Comparison of ENCODE assay signal across 8 cellular contexts in genomic region chr15:45126535-45127158, GRCh38. TPM values are rescaled to one million over a fixed set of nuclear protein-coding genes. Genes with fewer than 3 reads are reported as not detected.
A peak's percentile ranks its signal among the peaks of the same experiment; 100 is the strongest.
DNase-seq lines count a peak whose midpoint lies in the region; ATAC-seq and TF ChIP-seq lines count a peak whose summit lies in the region.

No MANE protein-coding gene starts in this region.

- no peaks in the 10 kb centered on the region for H3K4me1 ChIP-seq in CD4-positive, alpha-beta memory T cell (ENCODE audit: insufficient read depth, low read length)
- peaks cover 3% of the 10 kb centered on the region for H3K4me1 ChIP-seq in endodermal cell (ENCODE audit: control insufficient read depth, insufficient read depth, low read length)
- H3K4me1 ChIP-seq in spleen: peaks cover 6 to 17% (median 12%) of the 10 kb centered on the region in 6 donors

- H3K27me3 Mint-ChIP-seq in CD4-positive, alpha-beta memory T cell: peaks cover 34 to 51% of the 10 kb centered on the region in 2 donors
- H3K27me3 Mint-ChIP-seq in endodermal cell (ENCODE audit: insufficient read depth): peaks cover 91% of the 10 kb centered on the region

- CTCF ChIA-PET in CD4-positive, alpha-beta memory T cell (lab: Charles Lee; ENCODE audit: partially characterized antibody): interaction anchor here (0.6 to 2.1 kb wide), 27 partner anchors 9 to 910 kb away, joined by 3 to 21 read pairs (median 4); partner anchors contain the start of gene SHF

- H3K27me3 ChIP-seq in CD4-positive, alpha-beta memory T cell (ENCODE audit: insufficient read depth, low read length): peaks cover 25% of the 10 kb centered on the region
- peaks cover 97% of the 10 kb centered on the region for H3K27me3 ChIP-seq in endodermal cell (ENCODE audit: control insufficient read depth, insufficient read depth, low read length, poor library complexity, severe bottlenecking)
- peaks cover 2 to 79% (median 43%) of the 10 kb centered on the region in 7 donors for H3K27me3 ChIP-seq in spleen (replicated peaks in 1 of 7)

- no peak for TF ChIP-seq POLR2A in spleen (IDR thresholded peaks at IDR 0.05)

- H3K4me3 ChIP-seq in CD4-positive, alpha-beta memory T cell (ENCODE audit: low read length in 2 of 2): no peak overlapping the region
- H3K4me3 ChIP-seq in SK-N-MC (no peak overlapping the region), endodermal cell (ENCODE audit: low read length) (no peak overlapping the region), spleen (no peak overlapping the region)

- no peaks in the 10 kb centered on the region for H3K36me3 ChIP-seq in CD4-positive, alpha-beta memory T cell (ENCODE audit: insufficient read depth, low read length)
- H3K36me3 ChIP-seq in SK-N-MC (ENCODE audit: insufficient read depth, low read length): no peaks in the 10 kb centered on the region
- no peaks in the 10 kb centered on the region for H3K36me3 ChIP-seq in endodermal cell (ENCODE audit: control insufficient read depth, insufficient read depth, low read length)
- H3K36me3 ChIP-seq in spleen: no peaks in the 10 kb centered on the region

- H3K27ac Mint-ChIP-seq in CD4-positive, alpha-beta memory T cell: no peak overlapping the region
- H3K27ac Mint-ChIP-seq in endodermal cell: no peak overlapping the region

- no peak for ATAC-seq in HG03095 (IDR thresholded peaks at IDR 0.05; ENCODE audit: unreplicated experiment)

- DNase-seq in CD4-positive, alpha-beta memory T cell: peak in 4 of 5 donors; percentile 45 to 52 (median 48)
- DNase-seq in GM13977 (ENCODE audit: low spot score) (no peak), SK-N-MC (ENCODE audit: low read depth, low spot score) (peak; percentile 18), endodermal cell (peak; percentile 62), spleen (no peak), HK-2 (ENCODE audit: unreplicated experiment) (no peak), iPS-NIHi11 (ENCODE audit: low spot score) (no peak)

- intact Hi-C loops in CD4-positive, alpha-beta memory T cell (cut with micrococcal nuclease): loop anchor here (1.0 to 5.0 kb wide), 4 partner anchors 40 to 486 kb away; no protein-coding TSS in a partner anchor
- intact Hi-C loops in spleen (cut with DNase I; ENCODE audit: low total_unique reads): loop anchor here (10.0 kb wide), 1 partner anchor 158 kb away; no protein-coding TSS in a partner anchor

- 83% methylated on average over 1 of the region's 2 CpGs for WGBS in endodermal cell (ENCODE audit: insufficient coverage in 1 of 2, insufficient read length in 1 of 2), 2 experiments
- WGBS in spleen, 5 donors: 61 to 69% (median 66%) methylated on average over 2 of the region's 2 CpGs

- no peaks in the 10 kb centered on the region for H3K9me3 ChIP-seq in CD4-positive, alpha-beta memory T cell (ENCODE audit: control insufficient read depth in 1 of 2, low read length in 2 of 2)
- H3K9me3 ChIP-seq in SK-N-MC (ENCODE audit: low read depth, low read length): no peaks in the 10 kb centered on the region
- no peaks in the 10 kb centered on the region for H3K9me3 ChIP-seq in endodermal cell (ENCODE audit: control insufficient read depth, low read length)
- H3K9me3 ChIP-seq in spleen: no peaks in the 10 kb centered on the region

- peaks cover 0 to 4% (median 0%) of the 10 kb centered on the region in 8 donors for H3K9me3 Mint-ChIP-seq in CD4-positive, alpha-beta memory T cell
- H3K9me3 Mint-ChIP-seq in endodermal cell: no peaks in the 10 kb centered on the region

- H3K9ac ChIP-seq in SK-N-MC (ENCODE audit: insufficient read length) (no peak overlapping the region), endodermal cell (ENCODE audit: extremely low read depth, low read length, poor library complexity, severe bottlenecking) (no peak overlapping the region)

- no peak overlapping the region for H3K27ac ChIP-seq in CD4-positive, alpha-beta memory T cell (ENCODE audit: low read depth, low read length)
- H3K27ac ChIP-seq in SK-N-MC (no peak overlapping the region), endodermal cell (ENCODE audit: low read depth, low read length) (no peak overlapping the region), spleen (no peak overlapping the region)

- peak; percentile 70 for TF ChIP-seq CTCF in GM13977 (IDR thresholded peaks at IDR 0.05; ENCODE audit: extremely low read depth, insufficient read depth, missing control alignments)
- peak; percentile 83 for TF ChIP-seq CTCF in endodermal cell (conservative IDR thresholded peaks at IDR 0.05)
- peak; percentile 27 to 77 (median 57) for TF ChIP-seq CTCF in spleen (IDR thresholded peaks at IDR 0.05 in 8 of 11, conservative IDR thresholded peaks at IDR 0.05 in 3 of 11)

- no peaks in the 10 kb centered on the region for H3K36me3 Mint-ChIP-seq in CD4-positive, alpha-beta memory T cell
- H3K36me3 Mint-ChIP-seq in endodermal cell (ENCODE audit: low read depth): no peaks in the 10 kb centered on the region

- POLR2A ChIA-PET in CD4-positive, alpha-beta memory T cell (lab: Charles Lee; ENCODE audit: partially characterized antibody): interaction anchor here (0.7 to 1.2 kb wide), 4 partner anchors 9 to 276 kb away, joined by 3 read pairs; a partner anchor contains a TSS

- peaks cover 0 to 8% (median 4%) of the 10 kb centered on the region in 4 donors for H3K4me1 Mint-ChIP-seq in CD4-positive, alpha-beta memory T cell
- peaks cover 5% of the 10 kb centered on the region for H3K4me1 Mint-ChIP-seq in endodermal cell

- H3K4me3 Mint-ChIP-seq in CD4-positive, alpha-beta memory T cell: no peak overlapping the region
- H3K4me3 Mint-ChIP-seq in endodermal cell: no peak overlapping the region

- in situ Hi-C loops in GM13977 (cut with MboI; ENCODE audit: low pct_unique_long_range_greater_than_20kb, low sequenced_read_pairs, unreplicated experiment): no loop called here

RNA-seq across cellular contexts. Expression of gene DUOXA1, which starts 3.0 kb away (rescaled TPM):
- under 1 TPM; 0.23 to 0.97 TPM for total RNA-seq in CD4-positive, alpha-beta memory T cell
- not detected for polyA plus RNA-seq in CD4-positive, alpha-beta memory T cell
- under 1 TPM; 0.86 to 0.99 TPM for total RNA-seq in endodermal cell
- polyA plus RNA-seq in endodermal cell (2013, experiment 1 of 2): 0.14 TPM
- polyA plus RNA-seq in endodermal cell (2013, experiment 2 of 2): 0.91 TPM
- total RNA-seq in spleen: under 1 TPM in 2 of 7 donors, not detected in 5; 0.30 to 0.38 TPM
- polyA plus RNA-seq in spleen: under 1 TPM; 0.03 to 0.10 (median 0.04) TPM

RNA-seq across cellular contexts. Expression of gene DUOX1, which starts 3.1 kb away (rescaled TPM):
- under 1 TPM; 0.06 to 0.19 TPM for total RNA-seq in CD4-positive, alpha-beta memory T cell
- 1 to 10 TPM in 1 of 2 donors, under 1 TPM in 1; 0.19 to 2.9 TPM for polyA plus RNA-seq in CD4-positive, alpha-beta memory T cell
- total RNA-seq in endodermal cell (1 to 10 TPM; 1.2 to 1.9 TPM), spleen (under 1 TPM in 2 of 7 donors, not detected in 5; 0.09 to 0.28 TPM)
- polyA plus RNA-seq in endodermal cell (2013, experiment 1 of 2): 0.43 TPM
- 0.29 TPM for polyA plus RNA-seq in endodermal cell (2013, experiment 2 of 2)
- under 1 TPM; 0.04 to 0.19 (median 0.06) TPM for polyA plus RNA-seq in spleen

RNA-seq across cellular contexts. Expression of gene DUOXA2, which starts 12.5 kb away (rescaled TPM):
- total RNA-seq in CD4-positive, alpha-beta memory T cell: not detected
- polyA plus RNA-seq in CD4-positive, alpha-beta memory T cell: not detected
- total RNA-seq in endodermal cell: not detected
- polyA plus RNA-seq in endodermal cell (2013, experiment 1 of 2): not detected
- polyA plus RNA-seq in endodermal cell (2013, experiment 2 of 2): not detected
- total RNA-seq in spleen: not detected
- under 1 TPM in 1 of 3 donors, not detected in 2; 0.06 TPM for polyA plus RNA-seq in spleen

RNA-seq across cellular contexts. Expression of gene DUOX2, which starts 12.7 kb away (rescaled TPM):
- under 1 TPM; 0.06 TPM for total RNA-seq in CD4-positive, alpha-beta memory T cell
- polyA plus RNA-seq in CD4-positive, alpha-beta memory T cell: under 1 TPM in 1 of 2 donors, not detected in 1; 0.02 TPM
- total RNA-seq in endodermal cell (under 1 TPM; 0.11 to 0.13 TPM), spleen (not detected)
- polyA plus RNA-seq in endodermal cell (2013, experiment 1 of 2): 0.11 TPM
- 0.08 TPM for polyA plus RNA-seq in endodermal cell (2013, experiment 2 of 2)
- polyA plus RNA-seq in spleen: under 1 TPM in 1 of 3 donors, not detected in 2; 0.10 TPM

Comparison
In these comparisons a context has a peak if more than half of its experiments do, and no peak if none do; other contexts are left out.
1. DNase-seq: peak in CD4-positive, alpha-beta memory T cell (4 of 5), SK-N-MC (single experiment) and endodermal cell (single experiment); none in GM13977 (single experiment), spleen (single experiment), HK-2 (single experiment) and iPS-NIHi11 (single experiment).
2. Peak in every context shown above with its lines, with median percentiles within 50 percentile points of each other: CTCF ChIP-seq.